In genomic region chr1:109802136-109802900, GRCh38 we compare ENCODE assay signal across 2 cellular contexts.
TF ChIP-seq lines count a peak whose summit lies in the region.

No MANE protein-coding gene starts in this region.

TF ChIP-seq in IMR-90, 13 proteins besides CTCF, POLR2A, EP300 and RAD21:
- TF ChIP-seq RCOR1 (IDR thresholded peaks at IDR 0.05; ENCODE audit: insufficient replicate concordance, low read length) (no peak), RFX5 (IDR thresholded peaks at IDR 0.05; ENCODE audit: low read depth, low read length) (no peak), CHD1 (IDR thresholded peaks at IDR 0.05; ENCODE audit: low read depth, low read length) (no peak), BHLHE40 (IDR thresholded peaks at IDR 0.05; ENCODE audit: low read depth, low read length) (no peak), FOS (IDR thresholded peaks at IDR 0.05; ENCODE audit: low read depth, low read length) (no peak), CEBPB (IDR thresholded peaks at IDR 0.05; ENCODE audit: low read depth, low read length) (no peak), ELK1 (IDR thresholded peaks at IDR 0.05; ENCODE audit: borderline replicate concordance, low read depth, low read length) (no peak)

TF ChIP-seq in H1, 55 proteins besides CTCF, POLR2A, EP300 and RAD21:
- TF ChIP-seq HDAC6 (IDR thresholded peaks at IDR 0.05; ENCODE audit: low read depth, low read length) (no peak), ATF2 (IDR thresholded peaks at IDR 0.05; ENCODE audit: low read length) (no peak), MAFK (IDR thresholded peaks at IDR 0.05; ENCODE audit: low read depth, low read length) (no peak), RNF2 (IDR thresholded peaks at IDR 0.05; ENCODE audit: borderline replicate concordance, low read depth, low read length, missing control alignments, poor library complexity, severe bottlenecking) (no peak), SAP30 (IDR thresholded peaks at IDR 0.05; ENCODE audit: insufficient read depth, insufficient replicate concordance, low read length) (no peak), KDM4A (IDR thresholded peaks at IDR 0.05; ENCODE audit: low read depth, low read length, severe bottlenecking) (no peak), TCF12 (IDR thresholded peaks at IDR 0.05; ENCODE audit: low read depth, low read length) (no peak), KDM1A (IDR thresholded peaks at IDR 0.05; ENCODE audit: borderline replicate concordance, low read length) (no peak), CBX8 (IDR thresholded peaks at IDR 0.05; ENCODE audit: borderline replicate concordance, low read depth, low read length) (no peak), PHF8 (conservative IDR thresholded peaks at IDR 0.05; ENCODE audit: low read depth, low read length) (no peak), BACH1 (IDR thresholded peaks at IDR 0.05; ENCODE audit: low read length) (no peak), SUZ12 (IDR thresholded peaks at IDR 0.05; ENCODE audit: low read length) (no peak), RXRA (IDR thresholded peaks at IDR 0.05; ENCODE audit: insufficient read depth, low read depth, low read length) (no peak)
